15 cellular contexts compared by ENCODE assay signal in the genomic region with DNA sequence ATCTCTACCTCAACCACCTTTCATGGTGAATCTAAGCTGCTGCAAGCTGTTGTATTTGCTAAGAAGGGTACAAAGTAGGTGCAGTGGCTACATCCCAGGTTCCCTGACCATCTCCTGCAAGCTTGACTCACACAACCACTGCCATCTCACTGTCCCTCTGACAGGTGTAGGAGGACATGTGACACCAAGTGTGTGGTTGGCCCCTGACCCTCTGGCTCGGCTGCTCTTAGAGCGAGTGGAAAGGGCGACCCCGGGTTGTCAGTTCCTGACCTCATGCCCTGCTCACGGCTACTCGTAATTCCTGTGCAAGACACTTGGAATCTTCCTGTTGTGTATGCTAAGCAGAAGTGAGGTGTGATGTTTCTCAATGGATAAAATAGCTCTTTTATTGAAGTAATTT.
DNase-seq lines count a peak whose midpoint lies in the region; ATAC-seq and TF ChIP-seq lines count a peak whose summit lies in the region.
"Had no signal": no experiment of that assay in that cellular context is flagged by ENCODE, and none has a peak within 500 bp of the region (broad histone marks: within the 10 kb centered on the region; RNA-seq: fewer than 3 reads in every experiment).

No MANE protein-coding gene starts in this region.

- H3K27me3 Mint-ChIP-seq in activated naive CD8-positive, alpha-beta T cell treated with anti-CD3 and anti-CD28 coated beads, Interleukin-2, amount 10 ng/mL, durations not matched to agents 7 days and 5 days: no peaks in the 10 kb centered on the region
- no peaks in the 10 kb centered on the region for H3K27me3 Mint-ChIP-seq in activated naive CD8-positive, alpha-beta T cell treated with anti-CD3 and anti-CD28 coated beads for 36 hours
- H3K27me3 Mint-ChIP-seq: CD4-positive, alpha-beta T cell; IgD-negative memory B cell had no signal

- DNase-seq in activated naive CD8-positive, alpha-beta T cell treated with anti-CD3 and anti-CD28 coated beads, Interleukin-2, amount 10 ng/mL, durations not matched to agents 7 days and 5 days: no peak
- no peak for DNase-seq in activated naive CD8-positive, alpha-beta T cell treated with anti-CD3 and anti-CD28 coated beads for 36 hours
- peak; percentile 56 for DNase-seq in myocyte (ENCODE audit: low read depth)
- no peak for DNase-seq in upper lobe of right lung
- DNase-seq in stimulated activated CD4-positive, alpha-beta T cell treated with anti-CD3 and anti-CD28 coated beads, Interleukin-15, amount 100 ng/mL, for 24 hours: no peak
- no peak for DNase-seq in CD1c-positive myeloid dendritic cell (ENCODE audit: extremely low spot score)
- DNase-seq in ecto neural progenitor cell (ENCODE audit: low spot score): no peak
- DNase-seq: Calu3; CD4-positive, alpha-beta T cell; DMS 273 treated with DMSO at 0.1 percent for 48 hours; H7 had no signal

- no peaks in the 10 kb centered on the region for H3K4me1 ChIP-seq in upper lobe of right lung

- no peak overlapping the region for H3K27ac ChIP-seq in upper lobe of right lung
- H3K27ac ChIP-seq: 22Rv1 had no signal

- peaks cover 11% of the 10 kb centered on the region for H3K36me3 Mint-ChIP-seq in activated naive CD8-positive, alpha-beta T cell treated with anti-CD3 and anti-CD28 coated beads, Interleukin-2, amount 10 ng/mL, durations not matched to agents 7 days and 5 days
- peaks cover 20% of the 10 kb centered on the region for H3K36me3 Mint-ChIP-seq in activated naive CD8-positive, alpha-beta T cell treated with anti-CD3 and anti-CD28 coated beads for 36 hours

- no peaks in the 10 kb centered on the region for H3K9me3 Mint-ChIP-seq in activated naive CD8-positive, alpha-beta T cell treated with anti-CD3 and anti-CD28 coated beads, Interleukin-2, amount 10 ng/mL, durations not matched to agents 7 days and 5 days
- no peaks in the 10 kb centered on the region for H3K9me3 Mint-ChIP-seq in activated naive CD8-positive, alpha-beta T cell treated with anti-CD3 and anti-CD28 coated beads for 36 hours
- H3K9me3 Mint-ChIP-seq: CD4-positive, alpha-beta T cell; GM23338; IgD-negative memory B cell had no signal

- POLR2A ChIA-PET in activated naive CD8-positive, alpha-beta T cell treated with anti-CD3 and anti-CD28 coated beads, Interleukin-2, amount 10 ng/mL, durations not matched to agents 7 days and 5 days (lab: Charles Lee): no interaction called here

- no peak for ATAC-seq in activated naive CD8-positive, alpha-beta T cell treated with anti-CD3 and anti-CD28 coated beads, Interleukin-2, amount 10 ng/mL, durations not matched to agents 7 days and 5 days (ENCODE audit: low read depth)
- ATAC-seq in esophagus mucosa: peak; percentile 31
- ATAC-seq in upper lobe of right lung: peak; percentile 27
- ATAC-seq: GM23338 had no signal

- no peaks in the 10 kb centered on the region for H3K4me1 Mint-ChIP-seq in activated naive CD8-positive, alpha-beta T cell treated with anti-CD3 and anti-CD28 coated beads, Interleukin-2, amount 10 ng/mL, durations not matched to agents 7 days and 5 days
- H3K4me1 Mint-ChIP-seq in activated naive CD8-positive, alpha-beta T cell treated with anti-CD3 and anti-CD28 coated beads for 36 hours: no peaks in the 10 kb centered on the region
- H3K4me1 Mint-ChIP-seq: IgD-negative memory B cell had no signal

- intact Hi-C loops in upper lobe of right lung (cut with DNase I): no loop called here

- H3K36me3 ChIP-seq in upper lobe of right lung: peaks cover 6% of the 10 kb centered on the region

- TF ChIP-seq CTCF in upper lobe of right lung (IDR thresholded peaks at IDR 0.05): no peak

- H3K4me3 Mint-ChIP-seq in activated naive CD8-positive, alpha-beta T cell treated with anti-CD3 and anti-CD28 coated beads, Interleukin-2, amount 10 ng/mL, durations not matched to agents 7 days and 5 days: no peak overlapping the region
- H3K4me3 Mint-ChIP-seq in activated naive CD8-positive, alpha-beta T cell treated with anti-CD3 and anti-CD28 coated beads for 36 hours: no peak overlapping the region
- H3K4me3 Mint-ChIP-seq: CD4-positive, alpha-beta T cell; GM23338; IgD-negative memory B cell had no signal

- no peaks in the 10 kb centered on the region for H3K9me3 ChIP-seq in upper lobe of right lung

- H3K27ac Mint-ChIP-seq in activated naive CD8-positive, alpha-beta T cell treated with anti-CD3 and anti-CD28 coated beads, Interleukin-2, amount 10 ng/mL, durations not matched to agents 7 days and 5 days: peak overlapping the region; percentile 33
- no peak overlapping the region for H3K27ac Mint-ChIP-seq in activated naive CD8-positive, alpha-beta T cell treated with anti-CD3 and anti-CD28 coated beads for 36 hours
- H3K27ac Mint-ChIP-seq: CD4-positive, alpha-beta T cell; GM23338; IgD-negative memory B cell had no signal

- H3K4me3 ChIP-seq in upper lobe of right lung: no peak overlapping the region
- H3K4me3 ChIP-seq: GM23338 had no signal

- no peaks in the 10 kb centered on the region for H3K27me3 ChIP-seq in upper lobe of right lung
